16 cellular contexts compared by ENCODE assay signal in the genomic region with DNA sequence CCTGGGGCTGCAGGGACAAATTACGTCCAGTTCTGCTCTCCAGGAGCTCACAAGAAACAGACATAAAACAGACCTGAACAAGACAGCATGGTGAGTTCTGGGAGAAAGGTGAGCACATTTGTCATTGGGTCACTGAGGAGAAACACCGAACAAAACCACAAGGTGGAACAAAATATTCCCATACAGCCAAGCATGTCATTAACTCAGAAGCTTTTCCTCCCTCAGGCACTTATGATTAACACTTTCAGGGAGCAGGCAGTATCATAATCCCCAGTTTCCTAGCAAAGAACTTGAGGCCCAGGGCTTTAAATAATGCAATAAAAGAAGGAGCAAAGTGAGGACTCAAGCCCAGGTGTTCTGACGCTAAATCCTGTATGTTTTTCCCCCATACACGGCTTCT. TPM values are rescaled to one million over a fixed set of nuclear protein-coding genes. Genes with fewer than 3 reads are reported as not detected.
DNase-seq lines count a peak whose midpoint lies in the region; ATAC-seq and TF ChIP-seq lines count a peak whose summit lies in the region.
"Had no signal": no experiment of that assay in that cellular context is flagged by ENCODE, and none has a peak within 500 bp of the region (broad histone marks: within the 10 kb centered on the region; RNA-seq: fewer than 3 reads in every experiment).

No MANE protein-coding gene starts in this region.

- peak; percentile 52 for DNase-seq in RWPE1 (ENCODE audit: low spot score)
- DNase-seq in kidney tubule cell (ENCODE audit: low spot score), result peak; percentile 56
- no peak for DNase-seq in activated CD4-positive, alpha-beta memory T cell treated with anti-CD3 and anti-CD28 coated beads, Interleukin-2, amount 10 ng/mL, durations not matched to agents 7 days and 5 days
- DNase-seq in psoas muscle, result no peak
- no peak for DNase-seq in ecto neural progenitor cell (ENCODE audit: low spot score)
- DNase-seq: DND-41, MG63, NCI-H1092, NCI-H1436 treated with DMSO at 0.1 percent for 48 hours, NCI-H510A had no signal

- peaks cover 10% of the 10 kb centered on the region for H3K27me3 Mint-ChIP-seq in activated CD4-positive, alpha-beta memory T cell treated with anti-CD3 and anti-CD28 coated beads, Interleukin-2, amount 10 ng/mL, durations not matched to agents 7 days and 5 days

- H3K4me2 ChIP-seq in Loucy (ENCODE audit: low read depth, low read length, poor library complexity, severe bottlenecking), result peak overlapping the region; percentile 63
- H3K4me2 ChIP-seq: KMS-11 had no signal

- no peak overlapping the region for H3K4me3 Mint-ChIP-seq in activated CD4-positive, alpha-beta memory T cell treated with anti-CD3 and anti-CD28 coated beads, Interleukin-2, amount 10 ng/mL, durations not matched to agents 7 days and 5 days

- H3K27me3 ChIP-seq in Loucy (ENCODE audit: insufficient read depth, low read length, poor library complexity, severe bottlenecking), result no peaks in the 10 kb centered on the region
- H3K27me3 ChIP-seq in psoas muscle (ENCODE audit: insufficient read depth in 3 of 3, low read length in 2 of 3), result no peaks in the 10 kb centered on the region
- H3K27me3 ChIP-seq: BLaER1 treated with 17β-estradiol and CSF1 and Interleukin-3, amounts not matched to agents 10 nM and 100 nM; MG63 had no signal

- no peak overlapping the region for H3K27ac Mint-ChIP-seq in activated CD4-positive, alpha-beta memory T cell treated with anti-CD3 and anti-CD28 coated beads, Interleukin-2, amount 10 ng/mL, durations not matched to agents 7 days and 5 days

- CTCF ChIA-PET in RWPE1 (lab: Yijun Ruan, JAX), result interaction anchor here (1.0 to 1.3 kb wide), 2 partner anchors 181 to 302 kb away, joined by 3 to 6 read pairs; no protein-coding TSS in a partner anchor
- CTCF ChIA-PET in activated CD4-positive, alpha-beta memory T cell treated with anti-CD3 and anti-CD28 coated beads, Interleukin-2, amount 10 ng/mL, durations not matched to agents 7 days and 5 days (lab: Charles Lee), result interaction anchor here (2.6 kb wide), 1 partner anchor 12 kb away, joined by 15 read pairs; no protein-coding TSS in a partner anchor

- H3K4me1 Mint-ChIP-seq in activated CD4-positive, alpha-beta memory T cell treated with anti-CD3 and anti-CD28 coated beads, Interleukin-2, amount 10 ng/mL, durations not matched to agents 7 days and 5 days, result peaks cover 12% of the 10 kb centered on the region

- H3K9me3 ChIP-seq in Loucy (ENCODE audit: insufficient read depth, low read depth, low read length) (no peaks in the 10 kb centered on the region), psoas muscle (no peaks in the 10 kb centered on the region)
- H3K9me3 ChIP-seq: BLaER1 treated with 17β-estradiol and CSF1 and Interleukin-3, amounts not matched to agents 10 nM and 100 nM; MG63 had no signal

- H3F3A ChIP-seq in Loucy (ENCODE audit: low read depth), result no peaks in the 10 kb centered on the region

- H3K36me3 ChIP-seq in Loucy (ENCODE audit: insufficient read depth, low read length), result no peaks in the 10 kb centered on the region
- H3K36me3 ChIP-seq in psoas muscle (ENCODE audit: insufficient read depth in 1 of 2, low read depth in 1 of 2), result no peaks in the 10 kb centered on the region
- H3K36me3 ChIP-seq: BLaER1 treated with 17β-estradiol and CSF1 and Interleukin-3, amounts not matched to agents 10 nM and 100 nM; MG63 had no signal

- POLR2A ChIA-PET in RWPE1 (lab: Yijun Ruan, JAX; ENCODE audit: low non-redundant PET), result no interaction called here
- POLR2A ChIA-PET in activated CD4-positive, alpha-beta memory T cell treated with anti-CD3 and anti-CD28 coated beads, Interleukin-2, amount 10 ng/mL, durations not matched to agents 7 days and 5 days (lab: Charles Lee), result no interaction called here

- H3K4me3 ChIP-seq in Loucy (ENCODE audit: low read length, poor library complexity, severe bottlenecking), result no peak overlapping the region
- H3K4me3 ChIP-seq in psoas muscle, result no peak overlapping the region
- H3K4me3 ChIP-seq: BLaER1 treated with 17β-estradiol and CSF1 and Interleukin-3, amounts not matched to agents 10 nM and 100 nM; MG63 had no signal

- no peaks in the 10 kb centered on the region for H3K79me2 ChIP-seq in Loucy (ENCODE audit: insufficient read depth, low read length)

- H3K36me3 Mint-ChIP-seq in activated CD4-positive, alpha-beta memory T cell treated with anti-CD3 and anti-CD28 coated beads, Interleukin-2, amount 10 ng/mL, durations not matched to agents 7 days and 5 days (ENCODE audit: low read depth), result no peaks in the 10 kb centered on the region

- intact Hi-C loops in psoas muscle (cut with DNase I), result no loop called here

- H3K9me3 Mint-ChIP-seq in activated CD4-positive, alpha-beta memory T cell treated with anti-CD3 and anti-CD28 coated beads, Interleukin-2, amount 10 ng/mL, durations not matched to agents 7 days and 5 days, result no peaks in the 10 kb centered on the region

- H3K9me2 ChIP-seq in Loucy (replicated peaks; ENCODE audit: low read depth, low read length), result no peaks in the 10 kb centered on the region

- H4K20me1 ChIP-seq in Loucy (ENCODE audit: insufficient read depth, low read length, poor library complexity, severe bottlenecking), result no peaks in the 10 kb centered on the region
- H4K20me1 ChIP-seq: BLaER1 treated with 17β-estradiol and CSF1 and Interleukin-3, amounts not matched to agents 10 nM and 100 nM had no signal

- H3K9ac ChIP-seq in Loucy (ENCODE audit: low read depth, low read length, poor library complexity, severe bottlenecking), result no peak overlapping the region
- H3K9ac ChIP-seq: BLaER1 treated with 17β-estradiol and CSF1 and Interleukin-3, amounts not matched to agents 10 nM and 100 nM; KMS-11 had no signal

- ATAC-seq in psoas muscle, result no peak
- ATAC-seq: Right ventricle myocardium inferior had no signal

- 0 out of 2 replicates have a peak overlapping the region, but pooled peaks have one; percentile 4 for H2AFZ ChIP-seq in Loucy (ENCODE audit: low read length)

- H3K4me1 ChIP-seq in Loucy (ENCODE audit: insufficient read depth, low read length, poor library complexity, severe bottlenecking), result peaks cover 28% of the 10 kb centered on the region
- H3K4me1 ChIP-seq in psoas muscle, result no peaks in the 10 kb centered on the region

- TF ChIP-seq CTCF in C4-2B (conservative IDR thresholded peaks at IDR 0.05) (no peak), Loucy (conservative IDR thresholded peaks at IDR 0.05; ENCODE audit: low read length) (no peak), RWPE1 (conservative IDR thresholded peaks at IDR 0.05; ENCODE audit: low read depth) (no peak), psoas muscle (IDR thresholded peaks at IDR 0.05) (no peak)

- WGBS in psoas muscle, 3 donors, result 58 to 65% (median 63%) methylated on average over 4 of the region's 4 CpGs

- H3K27ac ChIP-seq in C4-2B, result peak overlapping the region; percentile 25; the same call in 1 of the 2 replicates
- H3K27ac ChIP-seq in RWPE1, result no peak overlapping the region
- no peak overlapping the region for H3K27ac ChIP-seq in psoas muscle
- H3K27ac ChIP-seq: BLaER1 treated with 17β-estradiol and CSF1 and Interleukin-3, amounts not matched to agents 10 nM and 100 nM; KMS-11 had no signal

RNA-seq across cellular contexts. Expression of gene P4HA3, which starts 43.0 kb away (rescaled TPM):
- total RNA-seq in activated CD4-positive, alpha-beta memory T cell treated with anti-CD3 and anti-CD28 coated beads, Interleukin-2, amount 10 ng/mL, durations not matched to agents 7 days and 5 days, result not detected
- under 1 TPM in 3 of 4 donors, not detected in 1; 0.21 to 0.28 (median 0.22) TPM for total RNA-seq in psoas muscle
- 1 to 10 TPM in 1 of 3 donors, under 1 TPM in 2; 0.03 to 2.2 (median 0.11) TPM for polyA plus RNA-seq in psoas muscle
- total RNA-seq: HT-29, Right ventricle myocardium inferior had no signal

Comparison
In these comparisons a context has a peak if more than half of its experiments do, and no peak if none do; other contexts are left out.
1. DNase-seq: peak in RWPE1 (single experiment) and kidney tubule cell (single experiment); none in activated CD4-positive, alpha-beta memory T cell treated with anti-CD3 and anti-CD28 coated beads, Interleukin-2, amount 10 ng/mL, durations not matched to agents 7 days and 5 days (single experiment), psoas muscle (0 of 2) and ecto neural progenitor cell (single experiment).